ENCODE assay signal across 16 cellular contexts in genomic region chr10:119087271-119087897, GRCh38. TPM values are rescaled to one million over a fixed set of nuclear protein-coding genes. Genes with fewer than 3 reads are reported as not detected.
DNase-seq lines count a peak whose midpoint lies in the region; ATAC-seq, FAIRE-seq and TF ChIP-seq lines count a peak whose summit lies in the region.
"Had no signal": no experiment of that assay in that cellular context is flagged by ENCODE, and none has a peak within 500 bp of the region (broad histone marks: within the 10 kb centered on the region; RNA-seq: fewer than 3 reads in every experiment).

No MANE protein-coding gene starts in this region.

- H2AK5ac ChIP-seq in IMR-90 (ENCODE audit: low read depth, low read length): no peak overlapping the region

- H3K9me3 Mint-ChIP-seq in activated CD4-positive, alpha-beta T cell treated with anti-CD3 and anti-CD28 coated beads, Interleukin-2, amount 10 ng/mL, durations not matched to agents 7 days and 5 days: peaks cover 4% of the 10 kb centered on the region
- no peaks in the 10 kb centered on the region for H3K9me3 Mint-ChIP-seq in activated CD4-positive, alpha-beta T cell treated with anti-CD3 and anti-CD28 coated beads for 36 hours (ENCODE audit: low read depth)
- peaks cover 2% of the 10 kb centered on the region for H3K9me3 Mint-ChIP-seq in astrocyte (ENCODE audit: unreplicated experiment)
- H3K9me3 Mint-ChIP-seq: activated CD4-positive, alpha-beta memory T cell treated with anti-CD3 and anti-CD28 coated beads, Interleukin-2, amount 10 ng/mL, durations not matched to agents 7 days and 5 days; activated naive CD8-positive, alpha-beta T cell treated with anti-CD3 and anti-CD28 coated beads, Interleukin-2, amount 50 U/mL, for 24 hours had no signal

- no peak overlapping the region for H2BK5ac ChIP-seq in IMR-90 (ENCODE audit: low read depth, low read length, poor library complexity, severe bottlenecking)

- POLR2A ChIA-PET in activated CD4-positive, alpha-beta T cell treated with anti-CD3 and anti-CD28 coated beads, Interleukin-2, amount 10 ng/mL, durations not matched to agents 7 days and 5 days (lab: Charles Lee): no interaction called here
- POLR2A ChIA-PET in activated CD4-positive, alpha-beta T cell treated with anti-CD3 and anti-CD28 coated beads for 36 hours (lab: Charles Lee): interaction anchor here (0.6 to 0.7 kb wide), 2 partner anchors 43 to 295 kb away, joined by 3 to 4 read pairs; no protein-coding TSS in a partner anchor
- POLR2A ChIA-PET in IMR-90 (lab: Charles Lee; ENCODE audit: unreplicated experiment): no interaction called here

- H4K20me1 ChIP-seq in IMR-90 (ENCODE audit: insufficient read depth, low read length) (no peaks in the 10 kb centered on the region), astrocyte (ENCODE audit: insufficient read depth, low read length) (no peaks in the 10 kb centered on the region)

- H4K5ac ChIP-seq in IMR-90 (ENCODE audit: low read depth, low read length): no peak overlapping the region

- H3K4me1 Mint-ChIP-seq in activated CD4-positive, alpha-beta T cell treated with anti-CD3 and anti-CD28 coated beads, Interleukin-2, amount 10 ng/mL, durations not matched to agents 7 days and 5 days: peaks cover 54% of the 10 kb centered on the region
- peaks cover 31% of the 10 kb centered on the region for H3K4me1 Mint-ChIP-seq in activated CD4-positive, alpha-beta T cell treated with anti-CD3 and anti-CD28 coated beads for 36 hours
- H3K4me1 Mint-ChIP-seq in astrocyte (ENCODE audit: low read depth, unreplicated experiment): no peaks in the 10 kb centered on the region

- FAIRE-seq in astrocyte (lab: Jason Lieb, UNC): no peak

- peaks cover 4% of the 10 kb centered on the region; the same call in 1 of the 2 replicates for H3K9me1 ChIP-seq in IMR-90 (ENCODE audit: insufficient read depth, low read length)

- peak overlapping the region; percentile 52 for H3K27ac Mint-ChIP-seq in activated CD4-positive, alpha-beta T cell treated with anti-CD3 and anti-CD28 coated beads, Interleukin-2, amount 10 ng/mL, durations not matched to agents 7 days and 5 days
- no peak overlapping the region for H3K27ac Mint-ChIP-seq in activated CD4-positive, alpha-beta T cell treated with anti-CD3 and anti-CD28 coated beads for 36 hours
- peak overlapping the region; percentile 1 for H3K27ac Mint-ChIP-seq in astrocyte (ENCODE audit: unreplicated experiment)
- H3K27ac Mint-ChIP-seq: activated CD4-positive, alpha-beta memory T cell treated with anti-CD3 and anti-CD28 coated beads, Interleukin-2, amount 10 ng/mL, durations not matched to agents 7 days and 5 days; activated naive CD8-positive, alpha-beta T cell treated with anti-CD3 and anti-CD28 coated beads, Interleukin-2, amount 50 U/mL, for 24 hours had no signal

- no peak overlapping the region for H3K56ac ChIP-seq in IMR-90 (ENCODE audit: extremely low read depth, insufficient read depth, low read length)

- H3K79me2 ChIP-seq in astrocyte (ENCODE audit: insufficient read depth, low read length): no peaks in the 10 kb centered on the region
- H3K79me2 ChIP-seq: hepatocyte had no signal

- H2BK120ac ChIP-seq in IMR-90 (ENCODE audit: low read depth, low read length): no peak overlapping the region

- no peak overlapping the region for H3K27ac ChIP-seq in IMR-90 (ENCODE audit: insufficient read depth, low read length)
- H3K27ac ChIP-seq in astrocyte (ENCODE audit: low read depth, low read length): no peak overlapping the region
- H3K27ac ChIP-seq in uterus: no peak overlapping the region
- H3K27ac ChIP-seq: cardiac muscle cell, hepatocyte had no signal

- H3K27me3 ChIP-seq in IMR-90 (ENCODE audit: control insufficient read depth, insufficient read depth, low read length) (no peaks in the 10 kb centered on the region), astrocyte (ENCODE audit: insufficient read depth, low read length) (peaks cover under 1% of the 10 kb centered on the region), uterus (no peaks in the 10 kb centered on the region)
- H3K27me3 ChIP-seq: cardiac muscle cell, hepatocyte had no signal

- intact Hi-C loops in activated CD4-positive, alpha-beta T cell treated with anti-CD3 and anti-CD28 coated beads for 36 hours (cut with DNase I, micrococcal nuclease): loop anchor here in 1 of 2 experiments (10.0 kb wide), 1 partner anchor 507 kb away; the partner anchor contains the start of gene TIAL1
- intact Hi-C loops in IMR-90 (cut with micrococcal nuclease) (no loop called here), sciatic nerve (cut with DNase I) (no loop called here), uterus (cut with DNase I; ENCODE audit: low total_unique reads) (no loop called here)

- H2AK9ac ChIP-seq in IMR-90 (replicated peaks; ENCODE audit: low read depth, low read length, poor library complexity): peak overlapping the region; percentile 3

- no peak for ATAC-seq in activated CD4-positive, alpha-beta T cell treated with anti-CD3 and anti-CD28 coated beads for 36 hours
- ATAC-seq in IMR-90 (ENCODE audit: low read depth) (no peak), sciatic nerve (no peak), GM21447 (IDR thresholded peaks at IDR 0.05; ENCODE audit: unreplicated experiment) (no peak)
- ATAC-seq: activated naive CD8-positive, alpha-beta T cell treated with anti-CD3 and anti-CD28 coated beads, Interleukin-2, amount 50 U/mL, for 24 hours had no signal

- H3K9ac ChIP-seq in IMR-90 (ENCODE audit: low read depth, low read length) (no peak overlapping the region), astrocyte (ENCODE audit: low read length) (no peak overlapping the region)

- H3K14ac ChIP-seq in IMR-90 (replicated peaks; ENCODE audit: low read depth, low read length): no peak overlapping the region

- BruUV-seq in IMR-90 (replicated peaks; lab: Mats Ljungman, UMichigan): no TSS peak

- no peak for TF ChIP-seq CTCF in IMR-90 (conservative IDR thresholded peaks at IDR 0.05; ENCODE audit: low read depth, low read length)
- TF ChIP-seq CTCF in astrocyte (IDR thresholded peaks at IDR 0.05; ENCODE audit: insufficient read depth, low read depth, low read length): no peak
- TF ChIP-seq CTCF in uterus (IDR thresholded peaks at IDR 0.05): no peak

- H3K9me3 ChIP-seq in IMR-90 (ENCODE audit: control insufficient read depth, insufficient read depth, low read length): no peaks in the 10 kb centered on the region
- H3K9me3 ChIP-seq in astrocyte (ENCODE audit: insufficient read depth, low read depth, low read length): no peaks in the 10 kb centered on the region
- H3K9me3 ChIP-seq in uterus: no peaks in the 10 kb centered on the region

- no peak overlapping the region for H3K4me3 Mint-ChIP-seq in activated CD4-positive, alpha-beta T cell treated with anti-CD3 and anti-CD28 coated beads, Interleukin-2, amount 10 ng/mL, durations not matched to agents 7 days and 5 days
- no peak overlapping the region for H3K4me3 Mint-ChIP-seq in activated CD4-positive, alpha-beta T cell treated with anti-CD3 and anti-CD28 coated beads for 36 hours
- H3K4me3 Mint-ChIP-seq in astrocyte (ENCODE audit: unreplicated experiment): no peak overlapping the region
- H3K4me3 Mint-ChIP-seq: activated CD4-positive, alpha-beta memory T cell treated with anti-CD3 and anti-CD28 coated beads, Interleukin-2, amount 10 ng/mL, durations not matched to agents 7 days and 5 days; activated naive CD8-positive, alpha-beta T cell treated with anti-CD3 and anti-CD28 coated beads, Interleukin-2, amount 50 U/mL, for 24 hours had no signal

- H3K4me1 ChIP-seq in IMR-90 (ENCODE audit: control insufficient read depth, insufficient read depth, low read length) (peaks cover 7% of the 10 kb centered on the region), astrocyte (ENCODE audit: insufficient read depth, low read length) (peaks cover 9% of the 10 kb centered on the region), uterus (no peaks in the 10 kb centered on the region)

- CTCF ChIA-PET in activated CD4-positive, alpha-beta T cell treated with anti-CD3 and anti-CD28 coated beads, Interleukin-2, amount 10 ng/mL, durations not matched to agents 7 days and 5 days (lab: Charles Lee): interaction anchor here (1.0 kb wide), 1 partner anchor 14 kb away, joined by 3 read pairs; no protein-coding TSS in a partner anchor
- CTCF ChIA-PET in activated CD4-positive, alpha-beta T cell treated with anti-CD3 and anti-CD28 coated beads for 36 hours (lab: Charles Lee): no interaction called here
- CTCF ChIA-PET in IMR-90 (lab: Yijun Ruan, JAX): no interaction called here

- H4K8ac ChIP-seq in IMR-90 (ENCODE audit: low read depth in 2 of 2, low read length in 2 of 2): no peak overlapping the region

- no peak overlapping the region for H2BK20ac ChIP-seq in IMR-90 (ENCODE audit: low read depth, low read length)

- peaks cover 7% of the 10 kb centered on the region for H3K36me3 Mint-ChIP-seq in activated CD4-positive, alpha-beta T cell treated with anti-CD3 and anti-CD28 coated beads, Interleukin-2, amount 10 ng/mL, durations not matched to agents 7 days and 5 days (ENCODE audit: low read depth)
- H3K36me3 Mint-ChIP-seq in activated CD4-positive, alpha-beta T cell treated with anti-CD3 and anti-CD28 coated beads for 36 hours (ENCODE audit: low read depth): no peaks in the 10 kb centered on the region
- no peaks in the 10 kb centered on the region for H3K36me3 Mint-ChIP-seq in astrocyte (ENCODE audit: low read depth, unreplicated experiment)

- no peak overlapping the region for H2BK15ac ChIP-seq in IMR-90 (ENCODE audit: low read depth, low read length)

- H3K79me1 ChIP-seq in IMR-90 (ENCODE audit: low read depth in 1 of 2, low read length in 2 of 2): no peaks in the 10 kb centered on the region

- H3K18ac ChIP-seq in IMR-90 (ENCODE audit: low read depth, low read length): no peak overlapping the region

- DNase-seq in activated CD4-positive, alpha-beta T cell treated with anti-CD3 and anti-CD28 coated beads, Interleukin-2, amount 10 ng/mL, durations not matched to agents 7 days and 5 days: no peak
- DNase-seq in activated CD4-positive, alpha-beta T cell treated with anti-CD3 and anti-CD28 coated beads for 36 hours: no peak
- DNase-seq in IMR-90: no peak
- no peak for DNase-seq in astrocyte (ENCODE audit: low read depth)
- peak; percentile 35 for DNase-seq in sciatic nerve (ENCODE audit: low spot score)
- no peak for DNase-seq in GF-D8 (lab: John Stamatoyannopoulos, UW)
- no peak for DNase-seq in uterus
- DNase-seq: activated CD4-positive, alpha-beta memory T cell treated with anti-CD3 and anti-CD28 coated beads, Interleukin-2, amount 10 ng/mL, durations not matched to agents 7 days and 5 days; activated naive CD8-positive, alpha-beta T cell treated with anti-CD3 and anti-CD28 coated beads, Interleukin-2, amount 50 U/mL, for 24 hours; effector CD8-positive, alpha-beta T cell; NCI-H1694 treated with DMSO at 0.1 percent for 48 hours; NCI-H526 treated with DMSO at 0.1 percent for 48 hours; stimulated activated CD4-positive, alpha-beta T cell treated with anti-CD3 and anti-CD28 coated beads, Interleukin-4, amount 100 ng/mL, for 1 hour had no signal

- no peaks in the 10 kb centered on the region for H3K27me3 Mint-ChIP-seq in activated CD4-positive, alpha-beta T cell treated with anti-CD3 and anti-CD28 coated beads, Interleukin-2, amount 10 ng/mL, durations not matched to agents 7 days and 5 days
- no peaks in the 10 kb centered on the region for H3K27me3 Mint-ChIP-seq in activated CD4-positive, alpha-beta T cell treated with anti-CD3 and anti-CD28 coated beads for 36 hours
- H3K27me3 Mint-ChIP-seq in astrocyte (ENCODE audit: low read depth, unreplicated experiment): peaks cover 4% of the 10 kb centered on the region
- H3K27me3 Mint-ChIP-seq: activated CD4-positive, alpha-beta memory T cell treated with anti-CD3 and anti-CD28 coated beads, Interleukin-2, amount 10 ng/mL, durations not matched to agents 7 days and 5 days; activated naive CD8-positive, alpha-beta T cell treated with anti-CD3 and anti-CD28 coated beads, Interleukin-2, amount 50 U/mL, for 24 hours had no signal

- dilution Hi-C loops in IMR-90 (cut with HindIII; ENCODE audit: low sequenced_read_pairs, unreplicated experiment): no loop called here

- TF ChIP-seq RAD21 in IMR-90 (IDR thresholded peaks at IDR 0.05; ENCODE audit: low read length): no peak

- H2AFZ ChIP-seq in IMR-90 (replicated peaks; ENCODE audit: low read length, poor library complexity): no peak overlapping the region
- no peak overlapping the region for H2AFZ ChIP-seq in astrocyte (ENCODE audit: low read depth, low read length)
- H2AFZ ChIP-seq: hepatocyte had no signal

- H3K4me3 ChIP-seq in IMR-90 (ENCODE audit: insufficient read depth, low read depth, low read length) (no peak overlapping the region), astrocyte (ENCODE audit: insufficient read depth, low read depth, low read length) (no peak overlapping the region), uterus (no peak overlapping the region)
- H3K4me3 ChIP-seq: cardiac muscle cell, hepatocyte had no signal

- WGBS in IMR-90 (ENCODE audit: extremely low coverage in 2 of 2, insufficient read length in 1 of 2), 2 experiments: 47% methylated on average over 2 of the region's 4 CpGs; no CpG with 5 or more reads in 1 of the 2 experiments

- H3K4ac ChIP-seq in IMR-90 (ENCODE audit: low read depth, low read length): no peak overlapping the region

- in situ Hi-C loops in IMR-90 (cut with MboI; ENCODE audit: low sequenced_read_pairs): no loop called here

- TF ChIP-seq POLR2A in IMR-90 (IDR thresholded peaks at IDR 0.05; ENCODE audit: low read depth, low read length) (no peak), uterus (IDR thresholded peaks at IDR 0.05) (no peak)

- no peak overlapping the region for H3K23ac ChIP-seq in IMR-90 (ENCODE audit: low read depth, low read length)

- H3K4me2 ChIP-seq in IMR-90 (ENCODE audit: low read depth, low read length): no peak overlapping the region
- no peak overlapping the region for H3K4me2 ChIP-seq in astrocyte (ENCODE audit: low read length)
- H3K4me2 ChIP-seq: hepatocyte had no signal

- H3K36me3 ChIP-seq in IMR-90 (ENCODE audit: control insufficient read depth, insufficient read depth, low read length) (no peaks in the 10 kb centered on the region), astrocyte (ENCODE audit: insufficient read depth, low read length) (no peaks in the 10 kb centered on the region), uterus (no peaks in the 10 kb centered on the region)
- H3K36me3 ChIP-seq: cardiac muscle cell had no signal

- H4K91ac ChIP-seq in IMR-90 (ENCODE audit: insufficient read depth, low read depth, low read length): no peak overlapping the region

RNA-seq across cellular contexts. Expression of gene EIF3A, which starts 6.8 kb away (rescaled TPM):
- 100 to 1,000 TPM; 132 to 145 TPM for total RNA-seq in activated CD4-positive, alpha-beta T cell treated with anti-CD3 and anti-CD28 coated beads, Interleukin-2, amount 10 ng/mL, durations not matched to agents 7 days and 5 days
- total RNA-seq in activated CD4-positive, alpha-beta T cell treated with anti-CD3 and anti-CD28 coated beads for 36 hours: 100 to 1,000 TPM; 132 to 150 TPM
- total RNA-seq in IMR-90 (2012; rRNA removed) (145 and 156 TPM in 2 replicates), astrocyte (137 and 146 TPM in 2 replicates), sciatic nerve (96.5 TPM), uterus (100 to 1,000 TPM in 2 of 4 donors, 10 to 100 TPM in 2; 54.3 to 144 (median 89.2) TPM)
- 39.1 and 49.6 TPM in 2 replicates for polyA plus RNA-seq in IMR-90 (2012; rRNA removed)
- polyA plus RNA-seq in IMR-90 (2012; cell fraction: cytosol; rRNA removed): 11.3 and 13.5 TPM in 2 replicates
- 7.7 and 33.1 TPM in 2 replicates for polyA plus RNA-seq in IMR-90 (2012; cell fraction: nucleus; rRNA removed; ENCODE audit: low replicate concordance)

RNA-seq across cellular contexts. Expression of gene DENND10, which starts 16.5 kb away (rescaled TPM):
- 10 to 100 TPM; 45.4 to 49.4 TPM for total RNA-seq in activated CD4-positive, alpha-beta T cell treated with anti-CD3 and anti-CD28 coated beads, Interleukin-2, amount 10 ng/mL, durations not matched to agents 7 days and 5 days
- total RNA-seq in activated CD4-positive, alpha-beta T cell treated with anti-CD3 and anti-CD28 coated beads for 36 hours: 10 to 100 TPM; 20.5 to 21.9 TPM
- total RNA-seq in IMR-90 (2012; rRNA removed) (80.3 and 81.4 TPM in 2 replicates), astrocyte (39.9 and 41.8 TPM in 2 replicates), sciatic nerve (32.1 TPM), uterus (10 to 100 TPM; 23.8 to 50.2 (median 42.8) TPM)
- 39.6 and 50.9 TPM in 2 replicates for polyA plus RNA-seq in IMR-90 (2012; rRNA removed)
- polyA plus RNA-seq in IMR-90 (2012; cell fraction: cytosol; rRNA removed): 25.5 and 41.7 TPM in 2 replicates
- polyA plus RNA-seq in IMR-90 (2012; cell fraction: nucleus; rRNA removed; ENCODE audit: low replicate concordance): 19.3 and 58.1 TPM in 2 replicates

RNA-seq across cellular contexts. Expression of gene NANOS1, which starts 57.9 kb away (rescaled TPM):
- under 1 TPM; 0.12 to 0.19 TPM for total RNA-seq in activated CD4-positive, alpha-beta T cell treated with anti-CD3 and anti-CD28 coated beads, Interleukin-2, amount 10 ng/mL, durations not matched to agents 7 days and 5 days
- total RNA-seq in activated CD4-positive, alpha-beta T cell treated with anti-CD3 and anti-CD28 coated beads for 36 hours: under 1 TPM; 0.04 to 0.09 TPM
- under 0.01 and 0.28 TPM in 2 replicates for total RNA-seq in IMR-90 (2012; rRNA removed)
- 0.12 and 0.19 TPM in 2 replicates for polyA plus RNA-seq in IMR-90 (2012; rRNA removed)
- polyA plus RNA-seq in IMR-90 (2012; cell fraction: cytosol; rRNA removed): 0.02 and 0.51 TPM in 2 replicates
- polyA plus RNA-seq in IMR-90 (2012; cell fraction: nucleus; rRNA removed; ENCODE audit: low replicate concordance): 0.03 and 0.16 TPM in 2 replicates
- total RNA-seq in astrocyte: 3.0 and 4.7 TPM in 2 replicates
- 3.5 TPM for total RNA-seq in sciatic nerve
- total RNA-seq in uterus: 1 to 10 TPM in 3 of 4 donors, under 1 TPM in 1; 0.29 to 4.5 (median 2.1) TPM
